Comparison of ENCODE assay signal across 8 cellular contexts in genomic region chr3:58177747-58178527, GRCh38. TPM values are rescaled to one million over a fixed set of nuclear protein-coding genes. Genes with fewer than 3 reads are reported as not detected.
DNase-seq lines count a peak whose midpoint lies in the region; ATAC-seq and TF ChIP-seq lines count a peak whose summit lies in the region.

No MANE protein-coding gene starts in this region.

- peak; percentile 68 for DNase-seq in GM19240 (ENCODE audit: insufficient read length, low spot score)
- peak; percentile 89 for DNase-seq in RPMI8226
- peak; percentile 93 for DNase-seq in activated gamma-delta T cell treated with Interleukin-2 at 50 U/mL for 16 hours
- peak in 54 of 56 donors; percentile 11 to 92 (median 70) for DNase-seq in nucleus accumbens (lab: John Stamatoyannopoulos, UW)
- peak; percentile 12 to 95 (median 79) for DNase-seq in substantia nigra (lab: John Stamatoyannopoulos, UW)

- H3K9me3 ChIP-seq in BLaER1: no peaks in the 10 kb centered on the region
- no peaks in the 10 kb centered on the region for H3K9me3 ChIP-seq in gastroesophageal sphincter

- H3K36me3 ChIP-seq in BLaER1 (no peaks in the 10 kb centered on the region), gastroesophageal sphincter (no peaks in the 10 kb centered on the region)

- H3K4me1 ChIP-seq in BLaER1: peaks cover 15% of the 10 kb centered on the region
- peaks cover 2 to 60% (median 15%) of the 10 kb centered on the region in 3 donors for H3K4me1 ChIP-seq in gastroesophageal sphincter

- peak; percentile 77 for ATAC-seq in HG03571 (IDR thresholded peaks at IDR 0.05; ENCODE audit: unreplicated experiment)
- ATAC-seq in gastroesophageal sphincter: peak; percentile 91

- H3K4me3 ChIP-seq in BLaER1 (peak overlapping the region; percentile 65), gastroesophageal sphincter (peak overlapping the region; percentile 39 to 54)

- peak; percentile 92 to 97 (median 95) for TF ChIP-seq CTCF in gastroesophageal sphincter (IDR thresholded peaks at IDR 0.05)

- H3K27ac ChIP-seq in BLaER1 (peak overlapping the region; percentile 11; the same call in 1 of the 2 replicates), gastroesophageal sphincter (peak overlapping the region in 1 of 4 donors; percentile 74), substantia nigra (ENCODE audit: low read depth, low read length, poor library complexity, severe bottlenecking) (no peak overlapping the region)

- no peaks in the 10 kb centered on the region for H4K20me1 ChIP-seq in BLaER1

- TF ChIP-seq EP300 in gastroesophageal sphincter (IDR thresholded peaks at IDR 0.05): no peak

- peak overlapping the region; percentile 90 for H3K4me2 ChIP-seq in BLaER1

- TF ChIP-seq POLR2A in gastroesophageal sphincter (IDR thresholded peaks at IDR 0.05): no peak

- WGBS in gastroesophageal sphincter (ENCODE audit: low coverage in 1 of 2), 2 donors: 0 to 11% methylated on average over 6 to 7 of the region's 46 CpGs

- H3K27me3 ChIP-seq in BLaER1 (peaks cover 3% of the 10 kb centered on the region; the same call in 1 of the 2 replicates), gastroesophageal sphincter (no peaks in the 10 kb centered on the region)

- H3K9ac ChIP-seq in BLaER1: peak overlapping the region; percentile 64; the same call in 1 of the 2 replicates

RNA-seq across cellular contexts. Expression of gene DNASE1L3, which starts 32.8 kb away (rescaled TPM):
- total RNA-seq in gastroesophageal sphincter: 1 to 10 TPM in 2 of 4 donors, under 1 TPM in 1, not detected in 1; 0.58 to 2.4 (median 1.3) TPM

RNA-seq across cellular contexts. Expression of gene ABHD6, which starts 59.7 kb away (rescaled TPM):
- 10 to 100 TPM in 3 of 4 donors, 1 to 10 TPM in 1; 6.5 to 27.1 (median 17.6) TPM for total RNA-seq in gastroesophageal sphincter
